1 cellular context compared by ENCODE assay signal in the genomic region with DNA sequence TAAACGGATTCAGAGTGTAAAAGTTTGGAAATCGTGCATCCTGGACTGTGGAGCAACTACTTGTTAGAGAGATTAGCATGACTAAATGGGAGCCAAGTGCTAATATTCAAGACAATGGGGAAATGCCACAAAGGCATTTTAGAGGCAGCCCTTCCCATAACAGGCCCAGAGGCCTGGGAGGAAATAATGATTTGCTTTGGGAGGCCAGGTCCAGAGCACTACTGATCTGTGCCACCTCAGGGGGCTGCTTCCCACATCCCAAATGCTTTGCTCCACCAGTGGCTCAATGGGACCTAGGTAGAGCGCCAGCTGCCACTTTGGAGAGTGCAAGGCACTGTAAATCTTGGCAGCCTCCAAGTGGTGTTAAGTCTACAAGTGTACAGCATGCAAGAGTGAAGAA.
TF ChIP-seq lines count a peak whose summit lies in the region.

No MANE protein-coding gene starts in this region.

TF ChIP-seq in A549, 52 proteins besides CTCF, POLR2A, EP300 and RAD21:
- TF ChIP-seq, protein P1, sequence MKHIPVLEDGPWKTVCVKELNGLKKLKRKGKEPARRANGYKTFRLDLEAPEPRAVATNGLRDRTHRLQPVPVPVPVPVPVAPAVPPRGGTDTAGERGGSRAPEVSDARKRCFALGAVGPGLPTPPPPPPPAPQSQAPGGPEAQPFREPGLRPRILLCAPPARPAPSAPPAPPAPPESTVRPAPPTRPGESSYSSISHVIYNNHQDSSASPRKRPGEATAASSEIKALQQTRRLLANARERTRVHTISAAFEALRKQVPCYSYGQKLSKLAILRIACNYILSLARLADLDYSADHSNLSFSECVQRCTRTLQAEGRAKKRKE (CRISPR knock-in tag; IDR thresholded peaks at IDR 0.05; ENCODE audit: low read depth), result no peak
- TF ChIP-seq ZFP36 (IDR thresholded peaks at IDR 0.05; ENCODE audit: borderline replicate concordance, partially characterized antibody), result peak; percentile 12
